8 cellular contexts compared by ENCODE assay signal in the genomic region with DNA sequence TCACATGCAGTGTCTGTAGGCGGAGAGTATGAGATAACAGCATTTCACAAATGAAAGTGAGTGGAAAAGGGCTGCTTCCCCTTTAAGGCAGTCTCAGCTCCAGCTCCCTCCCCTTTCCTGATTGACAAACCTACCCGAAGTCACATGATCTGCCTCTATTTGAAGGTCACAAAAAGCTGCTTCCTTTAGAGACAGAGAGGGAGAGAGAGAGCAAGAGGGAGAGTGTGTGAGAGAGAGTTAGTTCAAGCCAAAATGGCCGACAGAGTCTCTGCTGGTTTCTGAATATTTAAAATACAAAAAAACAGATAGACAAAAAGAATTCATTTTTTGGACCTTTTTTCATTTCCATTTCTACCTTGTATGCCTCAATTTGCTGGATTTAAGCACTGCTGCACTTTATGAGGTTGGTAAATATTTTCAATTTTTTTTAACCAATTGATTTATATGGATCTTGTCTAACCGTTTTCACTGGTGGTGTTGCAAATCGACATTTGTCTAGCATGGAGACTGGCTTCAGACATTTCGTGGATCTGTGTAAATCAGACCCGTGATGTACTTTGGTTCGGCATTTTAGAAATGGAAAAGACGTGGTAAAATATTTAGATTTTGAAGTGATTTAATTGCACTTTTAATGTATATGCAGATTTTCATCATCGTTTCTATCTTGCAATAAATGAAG. TPM values are rescaled to one million over a fixed set of nuclear protein-coding genes. Genes with fewer than 3 reads are reported as not detected.
DNase-seq lines count a peak whose midpoint lies in the region; ATAC-seq and TF ChIP-seq lines count a peak whose summit lies in the region.

A gene with protein sequence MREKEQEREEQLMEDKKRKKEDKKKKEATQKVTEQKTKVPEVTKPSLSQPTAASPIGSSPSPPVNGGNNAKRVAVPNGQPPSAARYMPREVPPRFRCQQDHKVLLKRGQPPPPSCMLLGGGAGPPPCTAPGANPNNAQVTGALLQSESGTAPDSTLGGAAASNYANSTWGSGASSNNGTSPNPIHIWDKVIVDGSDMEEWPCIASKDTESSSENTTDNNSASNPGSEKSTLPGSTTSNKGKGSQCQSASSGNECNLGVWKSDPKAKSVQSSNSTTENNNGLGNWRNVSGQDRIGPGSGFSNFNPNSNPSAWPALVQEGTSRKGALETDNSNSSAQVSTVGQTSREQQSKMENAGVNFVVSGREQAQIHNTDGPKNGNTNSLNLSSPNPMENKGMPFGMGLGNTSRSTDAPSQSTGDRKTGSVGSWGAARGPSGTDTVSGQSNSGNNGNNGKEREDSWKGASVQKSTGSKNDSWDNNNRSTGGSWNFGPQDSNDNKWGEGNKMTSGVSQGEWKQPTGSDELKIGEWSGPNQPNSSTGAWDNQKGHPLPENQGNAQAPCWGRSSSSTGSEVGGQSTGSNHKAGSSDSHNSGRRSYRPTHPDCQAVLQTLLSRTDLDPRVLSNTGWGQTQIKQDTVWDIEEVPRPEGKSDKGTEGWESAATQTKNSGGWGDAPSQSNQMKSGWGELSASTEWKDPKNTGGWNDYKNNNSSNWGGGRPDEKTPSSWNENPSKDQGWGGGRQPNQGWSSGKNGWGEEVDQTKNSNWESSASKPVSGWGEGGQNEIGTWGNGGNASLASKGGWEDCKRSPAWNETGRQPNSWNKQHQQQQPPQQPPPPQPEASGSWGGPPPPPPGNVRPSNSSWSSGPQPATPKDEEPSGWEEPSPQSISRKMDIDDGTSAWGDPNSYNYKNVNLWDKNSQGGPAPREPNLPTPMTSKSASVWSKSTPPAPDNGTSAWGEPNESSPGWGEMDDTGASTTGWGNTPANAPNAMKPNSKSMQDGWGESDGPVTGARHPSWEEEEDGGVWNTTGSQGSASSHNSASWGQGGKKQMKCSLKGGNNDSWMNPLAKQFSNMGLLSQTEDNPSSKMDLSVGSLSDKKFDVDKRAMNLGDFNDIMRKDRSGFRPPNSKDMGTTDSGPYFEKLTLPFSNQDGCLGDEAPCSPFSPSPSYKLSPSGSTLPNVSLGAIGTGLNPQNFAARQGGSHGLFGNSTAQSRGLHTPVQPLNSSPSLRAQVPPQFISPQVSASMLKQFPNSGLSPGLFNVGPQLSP (N-terminal part only) (plus strand): TSS at position 188 of the 679 bp plus-strand sequence. CDS start 211 bp downstream, at position 399.

- peak within 1 kb of the TSS; percentile 96 for H3K27ac Mint-ChIP-seq in activated T-helper 17 cell treated with anti-CD3 and anti-CD28 coated beads, Interleukin-2, amount 50 U/mL, for 72 hours
- H3K27ac Mint-ChIP-seq in natural killer cell, result peak within 1 kb of the TSS; percentile 88 to 91

- H3K4me3 ChIP-seq in fibroblast of pulmonary artery (replicated peaks; ENCODE audit: low read depth, low read length) (peak within 1 kb of the TSS; percentile 63), stomach (peak within 1 kb of the TSS; percentile 54 to 63 (median 57))

- H3K9me3 Mint-ChIP-seq in activated T-helper 17 cell treated with anti-CD3 and anti-CD28 coated beads, Interleukin-2, amount 50 U/mL, for 72 hours, result no peaks in the 10 kb centered on the region
- H3K9me3 Mint-ChIP-seq in natural killer cell, result no peaks in the 10 kb centered on the region

- H3K27me3 Mint-ChIP-seq in activated T-helper 17 cell treated with anti-CD3 and anti-CD28 coated beads, Interleukin-2, amount 50 U/mL, for 72 hours, result no peaks in the 10 kb centered on the region
- H3K27me3 Mint-ChIP-seq in natural killer cell (ENCODE audit: low read depth in 2 of 2), result no peaks in the 10 kb centered on the region

- peaks cover 16% of the 10 kb centered on the region for H3K36me3 Mint-ChIP-seq in activated T-helper 17 cell treated with anti-CD3 and anti-CD28 coated beads, Interleukin-2, amount 50 U/mL, for 72 hours (ENCODE audit: low read depth)
- no peaks in the 10 kb centered on the region for H3K36me3 Mint-ChIP-seq in natural killer cell

- WGBS in stomach, 5 donors, result 0 to 1% (median 0%) methylated on average over 10 of the region's 10 CpGs

- TF ChIP-seq CTCF in fibroblast of pulmonary artery (IDR thresholded peaks at IDR 0.05; ENCODE audit: low read length, missing control alignments) (no peak), natural killer cell (IDR thresholded peaks at IDR 0.05) (no peak), stomach (IDR thresholded peaks at IDR 0.05) (no peak)

- peak; percentile 79 for ATAC-seq in GM21825 (IDR thresholded peaks at IDR 0.05; ENCODE audit: unreplicated experiment)
- peak; percentile 84 for ATAC-seq in activated T-helper 17 cell treated with anti-CD3 and anti-CD28 coated beads, Interleukin-2, amount 50 U/mL, for 72 hours (replicated peaks)
- peak; percentile 88 to 96 (median 96) for ATAC-seq in natural killer cell

- no peaks in the 10 kb centered on the region for H3K36me3 ChIP-seq in stomach

- TF ChIP-seq EP300 in stomach (IDR thresholded peaks at IDR 0.05), result no peak

- peak in 2 of 4 donors; percentile 97 to 98 for TF ChIP-seq POLR2A in stomach (IDR thresholded peaks at IDR 0.05)

- H3K27me3 ChIP-seq in stomach, result no peaks in the 10 kb centered on the region

- peaks cover 46 to 68% (median 61%) of the 10 kb centered on the region in 4 donors for H3K4me1 ChIP-seq in stomach

- DNase-seq in Daoy (ENCODE audit: low read depth), result peak; percentile 93
- peak; percentile 99 to 100 for DNase-seq in Kasumi-1 (lab: John Stamatoyannopoulos, UW)
- peak; percentile 98 for DNase-seq in RKO (ENCODE audit: low spot score)
- DNase-seq in fibroblast of pulmonary artery (ENCODE audit: low read depth), result peak; percentile 98
- DNase-seq in natural killer cell, result peak; percentile 42
- peak; percentile 72 for DNase-seq in stomach

- intact Hi-C loops in natural killer cell (cut with micrococcal nuclease) (loop anchor here (1.0 to 5.0 kb wide), 4 partner anchors 63 to 169 kb away; partner anchors contain the start of gene ADSL), stomach (cut with DNase I; ENCODE audit: low total_unique reads) (no loop called here)

- no peaks in the 10 kb centered on the region for H3K9me3 ChIP-seq in stomach

- peak within 1 kb of the TSS; percentile 61 to 84 (median 76) for H3K27ac ChIP-seq in stomach

- H3K4me1 Mint-ChIP-seq in activated T-helper 17 cell treated with anti-CD3 and anti-CD28 coated beads, Interleukin-2, amount 50 U/mL, for 72 hours, result peaks cover 45% of the 10 kb centered on the region
- H3K4me1 Mint-ChIP-seq in natural killer cell, result peaks cover 55 to 59% of the 10 kb centered on the region in 2 donors

- peak within 1 kb of the TSS; percentile 85 for H3K4me3 Mint-ChIP-seq in activated T-helper 17 cell treated with anti-CD3 and anti-CD28 coated beads, Interleukin-2, amount 50 U/mL, for 72 hours
- H3K4me3 Mint-ChIP-seq in natural killer cell, result peak within 1 kb of the TSS; percentile 97

RNA-seq across cellular contexts. Expression of the gene that starts here (rescaled TPM):
- 12.6 and 15.1 TPM in 2 replicates for total RNA-seq in Daoy (2014; rRNA removed; shearing (Covaris generic))
- 10 to 100 TPM; 45.3 to 59.1 TPM for total RNA-seq in activated T-helper 17 cell treated with anti-CD3 and anti-CD28 coated beads, Interleukin-2, amount 50 U/mL, for 72 hours
- total RNA-seq in natural killer cell (100 to 1,000 TPM; 112 to 141 (median 138) TPM), stomach (100 to 1,000 TPM in 1 of 5 donors, 10 to 100 TPM in 4; 13.6 to 316 (median 47.9) TPM)
- 1 to 10 TPM in 1 of 3 donors, under 1 TPM in 2; 0.88 to 5.8 (median 0.92) TPM for polyA plus RNA-seq in stomach

Comparison
In these comparisons a context has a peak if more than half of its experiments do, and no peak if none do; other contexts are left out.
1. Peak in every context shown above with its lines: DNase-seq, ATAC-seq, H3K4me3 ChIP-seq and H3K27ac ChIP-seq.
2. DNase-seq: peak in every context shown above with its lines; median percentile 100 in Kasumi-1; 98 in RKO; 98 in fibroblast of pulmonary artery; 93 in Daoy; 72 in stomach; 42 in natural killer cell.